In genomic region chr22:39458443-39459083, GRCh38 we compare ENCODE assay signal across 11 cellular contexts. TPM values are rescaled to one million over a fixed set of nuclear protein-coding genes. Genes with fewer than 3 reads are reported as not detected.
DNase-seq lines count a peak whose midpoint lies in the region; ATAC-seq and TF ChIP-seq lines count a peak whose summit lies in the region.
"Had no signal": no experiment of that assay in that cellular context is flagged by ENCODE, and none has a peak within 500 bp of the region (broad histone marks: within the 10 kb centered on the region; RNA-seq: fewer than 3 reads in every experiment).

No MANE protein-coding gene starts in this region.

- no peaks in the 10 kb centered on the region for H3K9me3 Mint-ChIP-seq in activated naive CD4-positive, alpha-beta T cell treated with anti-CD3 and anti-CD28 coated beads, Interleukin-2, amount 50 U/mL, for 24 hours
- H3K9me3 Mint-ChIP-seq in activated naive CD8-positive, alpha-beta T cell treated with anti-CD3 and anti-CD28 coated beads for 36 hours: peaks cover 3% of the 10 kb centered on the region
- H3K9me3 Mint-ChIP-seq in MCF 10A (ENCODE audit: unreplicated experiment): no peaks in the 10 kb centered on the region

- 55 to 57% methylated on average over 10 of the region's 10 CpGs for WGBS in lung, 2 donors
- 36 to 40% methylated on average over 10 of the region's 10 CpGs for WGBS in tibial nerve, 2 donors

- CTCF ChIA-PET in MCF 10A (lab: Yijun Ruan, JAX): no interaction called here

- no TSS peak for BruUV-seq in MCF 10A (replicated peaks; lab: Mats Ljungman, UMichigan)

- ATAC-seq in lung (ENCODE audit: insufficient read depth, low FRiP score): no peak
- ATAC-seq in HG03378 (IDR thresholded peaks at IDR 0.05; ENCODE audit: unreplicated experiment): no peak
- ATAC-seq: sciatic nerve had no signal

- no peak for TF ChIP-seq EP300 in tibial nerve (IDR thresholded peaks at IDR 0.05)

- H3K4me3 ChIP-seq in lung (no peak overlapping the region), tibial nerve (peak overlapping the region; percentile 41 to 85 (median 61))

- intact Hi-C loops in MCF 10A (cut with micrococcal nuclease): no loop called here

- peaks cover 0 to 11% of the 10 kb centered on the region in 2 donors for H3K4me1 ChIP-seq in lung (ENCODE audit: control insufficient read depth in 2 of 2, insufficient read depth in 2 of 2, low read length in 2 of 2)
- H3K4me1 ChIP-seq in tibial nerve: peaks cover 0 to 87% (median 34%) of the 10 kb centered on the region in 4 donors

- H3K36me3 ChIP-seq in lung (ENCODE audit: control insufficient read depth in 2 of 2, insufficient read depth in 2 of 2, low read length in 2 of 2) (no peaks in the 10 kb centered on the region), tibial nerve (no peaks in the 10 kb centered on the region)

- peaks cover 21% of the 10 kb centered on the region for H3K27me3 Mint-ChIP-seq in activated naive CD4-positive, alpha-beta T cell treated with anti-CD3 and anti-CD28 coated beads, Interleukin-2, amount 50 U/mL, for 24 hours
- H3K27me3 Mint-ChIP-seq in activated naive CD8-positive, alpha-beta T cell treated with anti-CD3 and anti-CD28 coated beads for 36 hours: peaks cover 23% of the 10 kb centered on the region
- peaks cover 28% of the 10 kb centered on the region for H3K27me3 Mint-ChIP-seq in MCF 10A (ENCODE audit: insufficient read depth, unreplicated experiment)

- TF ChIP-seq CTCF in lung (IDR thresholded peaks at IDR 0.05; ENCODE audit: control extremely low read depth, extremely low read depth): no peak
- TF ChIP-seq CTCF in tibial nerve (IDR thresholded peaks at IDR 0.05): no peak
- TF ChIP-seq CTCF in MCF 10A (IDR thresholded peaks at IDR 0.05; ENCODE audit: unreplicated experiment): no peak

- peak overlapping the region; percentile 80 for H3K4me3 Mint-ChIP-seq in activated naive CD4-positive, alpha-beta T cell treated with anti-CD3 and anti-CD28 coated beads, Interleukin-2, amount 50 U/mL, for 24 hours
- H3K4me3 Mint-ChIP-seq in activated naive CD8-positive, alpha-beta T cell treated with anti-CD3 and anti-CD28 coated beads for 36 hours: peak overlapping the region; percentile 20
- no peak overlapping the region for H3K4me3 Mint-ChIP-seq in MCF 10A (ENCODE audit: unreplicated experiment)

- H3K27ac Mint-ChIP-seq in activated naive CD4-positive, alpha-beta T cell treated with anti-CD3 and anti-CD28 coated beads, Interleukin-2, amount 50 U/mL, for 24 hours: peak overlapping the region; percentile 56
- H3K27ac Mint-ChIP-seq in activated naive CD8-positive, alpha-beta T cell treated with anti-CD3 and anti-CD28 coated beads for 36 hours: no peak overlapping the region
- H3K27ac Mint-ChIP-seq in MCF 10A (ENCODE audit: low read depth, unreplicated experiment): no peak overlapping the region

- no peak for TF ChIP-seq POLR2A in tibial nerve (IDR thresholded peaks at IDR 0.05)

- peaks cover 17% of the 10 kb centered on the region for H3K4me1 Mint-ChIP-seq in activated naive CD4-positive, alpha-beta T cell treated with anti-CD3 and anti-CD28 coated beads, Interleukin-2, amount 50 U/mL, for 24 hours
- H3K4me1 Mint-ChIP-seq in activated naive CD8-positive, alpha-beta T cell treated with anti-CD3 and anti-CD28 coated beads for 36 hours: peaks cover 7% of the 10 kb centered on the region
- H3K4me1 Mint-ChIP-seq in MCF 10A (ENCODE audit: insufficient read depth, unreplicated experiment): no peaks in the 10 kb centered on the region

- H3K27me3 ChIP-seq in lung (ENCODE audit: control insufficient read depth, insufficient read depth) (no peaks in the 10 kb centered on the region), tibial nerve (peaks cover 0 to 4% of the 10 kb centered on the region in 2 donors)

- H3K36me3 Mint-ChIP-seq in activated naive CD4-positive, alpha-beta T cell treated with anti-CD3 and anti-CD28 coated beads, Interleukin-2, amount 50 U/mL, for 24 hours: peaks cover 2% of the 10 kb centered on the region
- peaks cover 6% of the 10 kb centered on the region for H3K36me3 Mint-ChIP-seq in activated naive CD8-positive, alpha-beta T cell treated with anti-CD3 and anti-CD28 coated beads for 36 hours
- no peaks in the 10 kb centered on the region for H3K36me3 Mint-ChIP-seq in MCF 10A (ENCODE audit: insufficient read depth, unreplicated experiment)

- no peak for DNase-seq in activated naive CD4-positive, alpha-beta T cell (lab: John Stamatoyannopoulos, UW)
- no peak for DNase-seq in activated naive CD8-positive, alpha-beta T cell treated with anti-CD3 and anti-CD28 coated beads for 36 hours
- DNase-seq in lung (ENCODE audit: low spot score) (no peak), tibial nerve (ENCODE audit: low spot score in 2 of 2) (no peak), MCF 10A (ENCODE audit: unreplicated experiment) (no peak), cerebellum (ENCODE audit: low spot score) (no peak)
- DNase-seq: GOT3, NCI-H446 had no signal

- POLR2A ChIA-PET in MCF 10A (lab: Yijun Ruan, JAX): no interaction called here

- H3K9me3 ChIP-seq in lung (ENCODE audit: control insufficient read depth in 2 of 2, insufficient read depth in 1 of 2, low read length in 1 of 2) (no peaks in the 10 kb centered on the region), tibial nerve (no peaks in the 10 kb centered on the region)

- H3K27ac ChIP-seq in lung (ENCODE audit: low read depth in 1 of 2, low read length in 1 of 2): peak overlapping the region; percentile 20 to 25
- H3K27ac ChIP-seq in tibial nerve: peak overlapping the region; percentile 84 to 95 (median 95)

RNA-seq across cellular contexts. Expression of gene MGAT3, which starts 1.8 kb away (rescaled TPM):
- total RNA-seq in activated naive CD8-positive, alpha-beta T cell treated with anti-CD3 and anti-CD28 coated beads for 36 hours: 1 to 10 TPM; 1.0 to 1.2 TPM
- total RNA-seq in lung (10 to 100 TPM in 1 of 2 donors, 1 to 10 TPM in 1; 5.8 to 19.4 TPM), tibial nerve (10 to 100 TPM; 26.2 to 32.7 (median 32.2) TPM), MCF 10A (2022) (not detected in 2 replicates), cerebellum (26.0 TPM)
- polyA plus RNA-seq in lung: 1 to 10 TPM; 5.6 to 6.0 TPM

RNA-seq across cellular contexts. Expression of gene MIEF1, which starts 43.5 kb away (rescaled TPM):
- total RNA-seq in activated naive CD8-positive, alpha-beta T cell treated with anti-CD3 and anti-CD28 coated beads for 36 hours: 10 to 100 TPM; 62.9 to 65.0 TPM
- total RNA-seq in lung (10 to 100 TPM; 18.4 to 28.9 TPM), tibial nerve (10 to 100 TPM; 18.0 to 38.2 (median 26.9) TPM), MCF 10A (2022) (37.0 and 40.2 TPM in 2 replicates), cerebellum (24.8 TPM)
- 10 to 100 TPM in 1 of 2 donors, 1 to 10 TPM in 1; 7.1 to 16.5 TPM for polyA plus RNA-seq in lung

RNA-seq across cellular contexts. Expression of gene TAB1, which starts 59.0 kb away (rescaled TPM):
- total RNA-seq in activated naive CD8-positive, alpha-beta T cell treated with anti-CD3 and anti-CD28 coated beads for 36 hours: 10 to 100 TPM; 17.1 to 18.2 TPM
- total RNA-seq in lung (10 to 100 TPM; 20.2 to 29.7 TPM), tibial nerve (10 to 100 TPM; 29.7 to 33.7 (median 32.0) TPM), MCF 10A (2022) (17.7 and 20.0 TPM in 2 replicates), cerebellum (16.6 TPM)
- polyA plus RNA-seq in lung: 10 to 100 TPM; 13.9 to 16.4 TPM
